6 cellular contexts compared by ENCODE assay signal in genomic region chr3:82816086-82816485, GRCh38.
"Had no signal": no experiment of that assay in that cellular context is flagged by ENCODE, and none has a peak within 500 bp of the region (broad histone marks: within the 10 kb centered on the region; RNA-seq: fewer than 3 reads in every experiment).

No MANE protein-coding gene starts in this region.

- DNase-seq: IMR-90, KBM-7 had no signal

- ATAC-seq: HepG2, K562 had no signal

- H3K27ac ChIP-seq: HL-60 had no signal

- FAIRE-seq: HepG2, HTR-8/SVneo, K562 had no signal

- H3K4me3 ChIP-seq: K562 had no signal
